Comparison of ENCODE assay signal across 9 cellular contexts in the genomic region with DNA sequence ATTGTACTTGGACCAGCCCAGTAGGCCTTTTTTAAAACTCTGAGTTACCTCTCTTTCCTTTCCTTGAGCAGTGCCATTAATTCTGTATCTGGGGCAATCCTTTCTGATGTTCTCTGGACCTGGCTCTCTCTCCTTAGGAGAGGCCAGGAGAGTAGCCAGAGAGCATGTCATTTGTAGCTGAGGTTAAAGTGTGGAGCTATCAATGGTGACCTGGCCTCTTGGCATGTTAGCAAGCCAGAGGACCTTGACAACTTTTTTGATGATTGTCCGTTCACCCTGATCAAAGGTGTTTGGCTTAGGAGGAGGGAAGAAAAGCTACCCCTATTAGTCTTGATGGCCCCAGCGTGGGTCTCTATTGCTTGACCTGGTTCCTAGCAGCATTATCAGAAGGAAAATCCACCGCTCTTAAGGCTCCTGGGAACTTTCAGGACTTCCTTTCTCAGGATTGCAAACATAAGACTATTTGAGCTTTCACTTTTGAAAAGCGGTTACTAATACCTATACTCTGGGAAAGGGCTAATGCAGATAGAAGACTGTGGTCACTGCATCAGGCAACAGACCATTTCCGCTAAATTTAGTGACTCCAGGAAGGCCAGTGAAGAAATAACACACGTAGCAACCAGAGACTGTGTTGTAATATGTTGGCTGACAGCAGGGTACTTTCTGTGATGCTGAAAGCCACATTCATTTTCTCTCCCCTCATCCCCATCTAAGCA. TPM values are rescaled to one million over a fixed set of nuclear protein-coding genes. Genes with fewer than 3 reads are reported as not detected.
DNase-seq lines count a peak whose midpoint lies in the region; ATAC-seq, FAIRE-seq and TF ChIP-seq lines count a peak whose summit lies in the region.
"Had no signal": no experiment of that assay in that cellular context is flagged by ENCODE, and none has a peak within 500 bp of the region (broad histone marks: within the 10 kb centered on the region; RNA-seq: fewer than 3 reads in every experiment).

No MANE protein-coding gene starts in this region.

- H3K4me3 ChIP-seq in ascending aorta, result no peak overlapping the region
- peak overlapping the region; percentile 25 for H3K4me3 ChIP-seq in lower lobe of right lung
- no peak overlapping the region for H3K4me3 ChIP-seq in upper lobe of right lung

- H3K9me3 ChIP-seq in ascending aorta (no peaks in the 10 kb centered on the region), lower lobe of right lung (no peaks in the 10 kb centered on the region), upper lobe of right lung (no peaks in the 10 kb centered on the region)

- H3K4me1 ChIP-seq in ascending aorta, result peaks cover 0 to 5% of the 10 kb centered on the region in 2 donors
- peaks cover 69% of the 10 kb centered on the region for H3K4me1 ChIP-seq in lower lobe of right lung
- H3K4me1 ChIP-seq in upper lobe of right lung, result peaks cover 60% of the 10 kb centered on the region

- no peaks in the 10 kb centered on the region for H3K27me3 Mint-ChIP-seq in activated T-cell treated with anti-CD3 and anti-CD28 coated beads, Interleukin-2, amount 50 U/mL, for 4 hours (ENCODE audit: low read depth)

- TF ChIP-seq CTCF in ascending aorta (IDR thresholded peaks at IDR 0.05), result no peak
- no peak for TF ChIP-seq CTCF in lower lobe of right lung (IDR thresholded peaks at IDR 0.05)
- TF ChIP-seq CTCF in upper lobe of right lung (IDR thresholded peaks at IDR 0.05), result no peak

- FAIRE-seq in urothelium cell line (lab: Jason Lieb, UNC), result no peak

- H3K4me1 Mint-ChIP-seq in activated T-cell treated with anti-CD3 and anti-CD28 coated beads, Interleukin-2, amount 50 U/mL, for 4 hours (ENCODE audit: low read depth), result peaks cover 35% of the 10 kb centered on the region

- DNase-seq in activated T-cell treated with anti-CD3 and anti-CD28 coated beads, Interleukin-2, amount 50 U/mL, for 4 hours, result no peak
- DNase-seq in activated T-cell treated with anti-CD3 and anti-CD28 coated beads for 4 hours, result no peak
- DNase-seq in ascending aorta (ENCODE audit: low spot score in 2 of 2), result peak in 1 of 2 donors; percentile 80
- no peak for DNase-seq in lower lobe of right lung
- DNase-seq in upper lobe of right lung, result no peak
- DNase-seq in stimulated activated naive CD4-positive, alpha-beta T cell (lab: John Stamatoyannopoulos, UW), result no peak
- no peak for DNase-seq in urothelium cell line (ENCODE audit: low spot score)
- DNase-seq: stimulated activated naive CD8-positive, alpha-beta T cell treated with anti-CD3 and anti-CD28 coated beads, Interleukin-15, Interleukin-2, amounts not matched to agents 100 U/mL and 50 U/mL, for 24 hours had no signal

- H3K36me3 Mint-ChIP-seq in activated T-cell treated with anti-CD3 and anti-CD28 coated beads, Interleukin-2, amount 50 U/mL, for 4 hours (ENCODE audit: insufficient read depth), result peaks cover 7% of the 10 kb centered on the region

- H3K27me3 ChIP-seq in ascending aorta (no peaks in the 10 kb centered on the region), lower lobe of right lung (ENCODE audit: low read depth) (no peaks in the 10 kb centered on the region), upper lobe of right lung (no peaks in the 10 kb centered on the region)

- peak overlapping the region; percentile 41 for H3K4me3 Mint-ChIP-seq in activated T-cell treated with anti-CD3 and anti-CD28 coated beads, Interleukin-2, amount 50 U/mL, for 4 hours

- H3K36me3 ChIP-seq in ascending aorta (peaks cover 0 to 3% of the 10 kb centered on the region in 2 donors), lower lobe of right lung (peaks cover 19% of the 10 kb centered on the region), upper lobe of right lung (peaks cover 21% of the 10 kb centered on the region)

- H3K27ac ChIP-seq in ascending aorta (peak overlapping the region; percentile 80 to 82), lower lobe of right lung (peak overlapping the region; percentile 82), upper lobe of right lung (peak overlapping the region; percentile 74)

- no peaks in the 10 kb centered on the region for H3K9me3 Mint-ChIP-seq in activated T-cell treated with anti-CD3 and anti-CD28 coated beads, Interleukin-2, amount 50 U/mL, for 4 hours

- intact Hi-C loops in ascending aorta (cut with DNase I) (loop anchor here (1.0 to 2.0 kb wide), 2 partner anchors 18 to 124 kb away; partner anchors contain the start of genes LIMK2 and SELENOM), lower lobe of right lung (cut with DNase I) (no loop called here), upper lobe of right lung (cut with DNase I) (no loop called here)

- peak in 1 of 2 donors; percentile 32 for ATAC-seq in activated T-cell treated with anti-CD3 and anti-CD28 coated beads, Interleukin-2, amount 50 U/mL, for 4 hours
- ATAC-seq in lower lobe of right lung, result peak; percentile 73 to 81
- ATAC-seq in upper lobe of right lung, result peak; percentile 71
- no peak for ATAC-seq in HG03280 (IDR thresholded peaks at IDR 0.05; ENCODE audit: unreplicated experiment)
- ATAC-seq: stimulated activated naive CD8-positive, alpha-beta T cell treated with anti-CD3 and anti-CD28 coated beads, Interleukin-15, Interleukin-2, amounts not matched to agents 100 U/mL and 50 U/mL, for 24 hours had no signal

RNA-seq across cellular contexts. Expression of gene LIMK2, which starts 18.2 kb away (rescaled TPM):
- total RNA-seq in activated T-cell treated with anti-CD3 and anti-CD28 coated beads, Interleukin-2, amount 50 U/mL, for 4 hours, result 10 to 100 TPM; 18.6 to 22.6 (median 20.6) TPM
- 18.4 TPM for total RNA-seq in ascending aorta
- 61.2 TPM for total RNA-seq in lower lobe of right lung
- total RNA-seq in upper lobe of right lung, result 63.0 TPM
